In genomic region chr6:11920566-11920965, GRCh38 we compare ENCODE assay signal across 2 cellular contexts.
TF ChIP-seq lines count a peak whose summit lies in the region.

No MANE protein-coding gene starts in this region.

TF ChIP-seq in GM23338, 12 proteins besides CTCF, POLR2A, EP300 and RAD21:
- TF ChIP-seq ZNF114 (CRISPR knock-in tag; IDR thresholded peaks at IDR 0.05), result no peak
- TF ChIP-seq NANOG (IDR thresholded peaks at IDR 0.05; ENCODE audit: borderline replicate concordance), result no peak
- no peak for TF ChIP-seq JUNB (IDR thresholded peaks at IDR 0.05; ENCODE audit: unreplicated experiment)
- TF ChIP-seq, protein P1, sequence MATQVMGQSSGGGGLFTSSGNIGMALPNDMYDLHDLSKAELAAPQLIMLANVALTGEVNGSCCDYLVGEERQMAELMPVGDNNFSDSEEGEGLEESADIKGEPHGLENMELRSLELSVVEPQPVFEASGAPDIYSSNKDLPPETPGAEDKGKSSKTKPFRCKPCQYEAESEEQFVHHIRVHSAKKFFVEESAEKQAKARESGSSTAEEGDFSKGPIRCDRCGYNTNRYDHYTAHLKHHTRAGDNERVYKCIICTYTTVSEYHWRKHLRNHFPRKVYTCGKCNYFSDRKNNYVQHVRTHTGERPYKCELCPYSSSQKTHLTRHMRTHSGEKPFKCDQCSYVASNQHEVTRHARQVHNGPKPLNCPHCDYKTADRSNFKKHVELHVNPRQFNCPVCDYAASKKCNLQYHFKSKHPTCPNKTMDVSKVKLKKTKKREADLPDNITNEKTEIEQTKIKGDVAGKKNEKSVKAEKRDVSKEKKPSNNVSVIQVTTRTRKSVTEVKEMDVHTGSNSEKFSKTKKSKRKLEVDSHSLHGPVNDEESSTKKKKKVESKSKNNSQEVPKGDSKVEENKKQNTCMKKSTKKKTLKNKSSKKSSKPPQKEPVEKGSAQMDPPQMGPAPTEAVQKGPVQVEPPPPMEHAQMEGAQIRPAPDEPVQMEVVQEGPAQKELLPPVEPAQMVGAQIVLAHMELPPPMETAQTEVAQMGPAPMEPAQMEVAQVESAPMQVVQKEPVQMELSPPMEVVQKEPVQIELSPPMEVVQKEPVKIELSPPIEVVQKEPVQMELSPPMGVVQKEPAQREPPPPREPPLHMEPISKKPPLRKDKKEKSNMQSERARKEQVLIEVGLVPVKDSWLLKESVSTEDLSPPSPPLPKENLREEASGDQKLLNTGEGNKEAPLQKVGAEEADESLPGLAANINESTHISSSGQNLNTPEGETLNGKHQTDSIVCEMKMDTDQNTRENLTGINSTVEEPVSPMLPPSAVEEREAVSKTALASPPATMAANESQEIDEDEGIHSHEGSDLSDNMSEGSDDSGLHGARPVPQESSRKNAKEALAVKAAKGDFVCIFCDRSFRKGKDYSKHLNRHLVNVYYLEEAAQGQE (IDR thresholded peaks at IDR 0.05; ENCODE audit: unreplicated experiment), result no peak
- TF ChIP-seq EZH2 (IDR thresholded peaks at IDR 0.05; ENCODE audit: low read depth, unreplicated experiment), result no peak
- TF ChIP-seq CREB1 (CRISPR knock-in tag; IDR thresholded peaks at IDR 0.05; ENCODE audit: low read depth), result no peak
- TF ChIP-seq ZNF331 (CRISPR knock-in tag; IDR thresholded peaks at IDR 0.05; ENCODE audit: low read depth), result no peak
- no peak for TF ChIP-seq STAT1 (IDR thresholded peaks at IDR 0.05; ENCODE audit: unreplicated experiment)
- no peak for TF ChIP-seq POLR2AphosphoS5 (IDR thresholded peaks at IDR 0.05; ENCODE audit: low read depth)
- TF ChIP-seq ETS1 (IDR thresholded peaks at IDR 0.05), result no peak

TF ChIP-seq in SK-N-SH, 30 proteins besides CTCF, POLR2A, EP300 and RAD21:
- TF ChIP-seq, protein P2, sequence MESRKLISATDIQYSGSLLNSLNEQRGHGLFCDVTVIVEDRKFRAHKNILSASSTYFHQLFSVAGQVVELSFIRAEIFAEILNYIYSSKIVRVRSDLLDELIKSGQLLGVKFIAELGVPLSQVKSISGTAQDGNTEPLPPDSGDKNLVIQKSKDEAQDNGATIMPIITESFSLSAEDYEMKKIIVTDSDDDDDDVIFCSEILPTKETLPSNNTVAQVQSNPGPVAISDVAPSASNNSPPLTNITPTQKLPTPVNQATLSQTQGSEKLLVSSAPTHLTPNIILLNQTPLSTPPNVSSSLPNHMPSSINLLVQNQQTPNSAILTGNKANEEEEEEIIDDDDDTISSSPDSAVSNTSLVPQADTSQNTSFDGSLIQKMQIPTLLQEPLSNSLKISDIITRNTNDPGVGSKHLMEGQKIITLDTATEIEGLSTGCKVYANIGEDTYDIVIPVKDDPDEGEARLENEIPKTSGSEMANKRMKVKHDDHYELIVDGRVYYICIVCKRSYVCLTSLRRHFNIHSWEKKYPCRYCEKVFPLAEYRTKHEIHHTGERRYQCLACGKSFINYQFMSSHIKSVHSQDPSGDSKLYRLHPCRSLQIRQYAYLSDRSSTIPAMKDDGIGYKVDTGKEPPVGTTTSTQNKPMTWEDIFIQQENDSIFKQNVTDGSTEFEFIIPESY (IDR thresholded peaks at IDR 0.05; ENCODE audit: borderline replicate concordance, low read depth), result no peak
- TF ChIP-seq CHD2 (IDR thresholded peaks at IDR 0.05; ENCODE audit: low read length, partially characterized antibody) (no peak), RFX5 (IDR thresholded peaks at IDR 0.05; ENCODE audit: low read length) (no peak), TAF1 (IDR thresholded peaks at IDR 0.05; ENCODE audit: borderline replicate concordance, low read depth, low read length) (no peak), FOXJ3 (CRISPR knock-in tag; IDR thresholded peaks at IDR 0.05) (no peak), SMC3 (IDR thresholded peaks at IDR 0.05; ENCODE audit: low read depth, low read length) (no peak), RXRA (IDR thresholded peaks at IDR 0.05; ENCODE audit: borderline replicate concordance, low read depth) (no peak), PBX3 (IDR thresholded peaks at IDR 0.05) (no peak), FOSL2 (IDR thresholded peaks at IDR 0.05; ENCODE audit: borderline replicate concordance, low read depth) (no peak), MAX (IDR thresholded peaks at IDR 0.05; ENCODE audit: low read depth) (no peak), USF1 (IDR thresholded peaks at IDR 0.05; ENCODE audit: borderline replicate concordance, low read depth) (no peak), MXI1 (IDR thresholded peaks at IDR 0.05; ENCODE audit: low read depth, low read length) (no peak), MEF2A (IDR thresholded peaks at IDR 0.05; ENCODE audit: borderline replicate concordance, low read depth) (no peak)
- TF ChIP-seq, protein P3, sequence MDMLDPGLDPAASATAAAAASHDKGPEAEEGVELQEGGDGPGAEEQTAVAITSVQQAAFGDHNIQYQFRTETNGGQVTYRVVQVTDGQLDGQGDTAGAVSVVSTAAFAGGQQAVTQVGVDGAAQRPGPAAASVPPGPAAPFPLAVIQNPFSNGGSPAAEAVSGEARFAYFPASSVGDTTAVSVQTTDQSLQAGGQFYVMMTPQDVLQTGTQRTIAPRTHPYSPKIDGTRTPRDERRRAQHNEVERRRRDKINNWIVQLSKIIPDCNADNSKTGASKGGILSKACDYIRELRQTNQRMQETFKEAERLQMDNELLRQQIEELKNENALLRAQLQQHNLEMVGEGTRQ (IDR thresholded peaks at IDR 0.05; ENCODE audit: borderline replicate concordance, low read depth, low read length), result no peak
TF ChIP-seq in SK-N-SH: peak in this region for 0.
